In genomic region chr12:62847709-62848108, GRCh38 we compare ENCODE assay signal across 14 cellular contexts.
"Had no signal": no experiment of that assay in that cellular context is flagged by ENCODE, and none has a peak within 500 bp of the region (broad histone marks: within the 10 kb centered on the region; RNA-seq: fewer than 3 reads in every experiment).

No MANE protein-coding gene starts in this region.

- H3K36me3 ChIP-seq: colonic mucosa, esophagus muscularis mucosa, tibial nerve, uterus had no signal

- H3K9me3 ChIP-seq: colonic mucosa, esophagus muscularis mucosa, tibial nerve, uterus had no signal

- H3K4me1 ChIP-seq: colonic mucosa, tibial nerve, uterus had no signal

- H3K27ac ChIP-seq: colonic mucosa, esophagus muscularis mucosa, tibial nerve, uterus had no signal

- H3K36me3 Mint-ChIP-seq: activated naive CD8-positive, alpha-beta T cell treated with anti-CD3 and anti-CD28 coated beads, Interleukin-2, amount 10 ng/mL, durations not matched to agents 7 days and 5 days; naive thymus-derived CD4-positive, alpha-beta T cell; stimulated activated naive B cell treated with anti-CD40 and anti-IgM and Interleukin-4, amounts not matched to agents 10 μg/mL and 1 μg/mL and 100 μg/mL, for 72 hours had no signal

- DNase-seq: activated B cell treated with CpG ODN at 0.5 μM for 24 hours; activated CD4-positive, alpha-beta T cell treated with anti-CD3 and anti-CD28 coated beads, Interleukin-2, amount 10 ng/mL, durations not matched to agents 24 days and 14 days; activated CD8-positive, alpha-beta memory T cell treated with anti-CD3 and anti-CD28 coated beads, Interleukin-2, amount 50 U/mL, for 48 hours; activated naive CD8-positive, alpha-beta T cell treated with anti-CD3 and anti-CD28 coated beads, Interleukin-2, amount 10 ng/mL, durations not matched to agents 7 days and 5 days; anterior cingulate cortex; colonic mucosa; glutamatergic neuron; naive thymus-derived CD4-positive, alpha-beta T cell; stimulated activated CD4-positive, alpha-beta T cell treated with anti-CD3 and anti-CD28 coated beads, Interleukin-4, amount 100 ng/mL, for 1 hour; stimulated activated naive B cell treated with anti-CD40 and anti-IgM and Interleukin-4, amounts not matched to agents 10 μg/mL and 1 μg/mL and 100 μg/mL, for 72 hours; uterus had no signal

- H3K9me3 Mint-ChIP-seq: activated B cell treated with CpG ODN at 0.5 μM for 24 hours; activated CD4-positive, alpha-beta T cell treated with anti-CD3 and anti-CD28 coated beads, Interleukin-2, amount 10 ng/mL, durations not matched to agents 24 days and 14 days; activated naive CD8-positive, alpha-beta T cell treated with anti-CD3 and anti-CD28 coated beads, Interleukin-2, amount 10 ng/mL, durations not matched to agents 7 days and 5 days; stimulated activated naive B cell treated with anti-CD40 and anti-IgM and Interleukin-4, amounts not matched to agents 10 μg/mL and 1 μg/mL and 100 μg/mL, for 72 hours had no signal

- H3K27me3 ChIP-seq: colonic mucosa, esophagus muscularis mucosa, tibial nerve, uterus had no signal

- H3K27ac Mint-ChIP-seq: activated B cell treated with CpG ODN at 0.5 μM for 24 hours; activated CD4-positive, alpha-beta T cell treated with anti-CD3 and anti-CD28 coated beads, Interleukin-2, amount 10 ng/mL, durations not matched to agents 24 days and 14 days; activated naive CD8-positive, alpha-beta T cell treated with anti-CD3 and anti-CD28 coated beads, Interleukin-2, amount 10 ng/mL, durations not matched to agents 7 days and 5 days; naive thymus-derived CD4-positive, alpha-beta T cell; stimulated activated naive B cell treated with anti-CD40 and anti-IgM and Interleukin-4, amounts not matched to agents 10 μg/mL and 1 μg/mL and 100 μg/mL, for 72 hours had no signal

- H3K4me3 Mint-ChIP-seq: activated B cell treated with CpG ODN at 0.5 μM for 24 hours; activated CD4-positive, alpha-beta T cell treated with anti-CD3 and anti-CD28 coated beads, Interleukin-2, amount 10 ng/mL, durations not matched to agents 24 days and 14 days; activated naive CD8-positive, alpha-beta T cell treated with anti-CD3 and anti-CD28 coated beads, Interleukin-2, amount 10 ng/mL, durations not matched to agents 7 days and 5 days; naive thymus-derived CD4-positive, alpha-beta T cell; stimulated activated naive B cell treated with anti-CD40 and anti-IgM and Interleukin-4, amounts not matched to agents 10 μg/mL and 1 μg/mL and 100 μg/mL, for 72 hours had no signal

- H3K4me1 Mint-ChIP-seq: activated B cell treated with CpG ODN at 0.5 μM for 24 hours; activated CD4-positive, alpha-beta T cell treated with anti-CD3 and anti-CD28 coated beads, Interleukin-2, amount 10 ng/mL, durations not matched to agents 24 days and 14 days; activated naive CD8-positive, alpha-beta T cell treated with anti-CD3 and anti-CD28 coated beads, Interleukin-2, amount 10 ng/mL, durations not matched to agents 7 days and 5 days; naive thymus-derived CD4-positive, alpha-beta T cell; stimulated activated naive B cell treated with anti-CD40 and anti-IgM and Interleukin-4, amounts not matched to agents 10 μg/mL and 1 μg/mL and 100 μg/mL, for 72 hours had no signal

- H3K4me3 ChIP-seq: colonic mucosa, esophagus muscularis mucosa, lung, tibial nerve, uterus had no signal
